ENCODE assay signal across 8 cellular contexts in genomic region chr17:68197091-68197996, GRCh38. TPM values are rescaled to one million over a fixed set of nuclear protein-coding genes. Genes with fewer than 3 reads are reported as not detected.
DNase-seq lines count a peak whose midpoint lies in the region; ATAC-seq, FAIRE-seq and TF ChIP-seq lines count a peak whose summit lies in the region.

No MANE protein-coding gene starts in this region.

- POLR2A ChIA-PET in naive thymus-derived CD4-positive, alpha-beta T cell (lab: Charles Lee): interaction anchor here (1.1 to 8.1 kb wide), 6 partner anchors 9 to 28 kb away, joined by 3 to 113 read pairs (median 4); no protein-coding TSS in a partner anchor

- no peaks in the 10 kb centered on the region for H3K9me3 ChIP-seq in colonic mucosa
- H3K9me3 ChIP-seq in naive thymus-derived CD4-positive, alpha-beta T cell (ENCODE audit: control insufficient read depth in 2 of 3, low read length in 3 of 3): no peaks in the 10 kb centered on the region

- H3K27me3 ChIP-seq in colonic mucosa: peaks cover 54% of the 10 kb centered on the region
- H3K27me3 ChIP-seq in naive thymus-derived CD4-positive, alpha-beta T cell (ENCODE audit: control insufficient read depth in 2 of 2, insufficient read depth in 2 of 2, low read length in 2 of 2): peaks cover 0 to 4% of the 10 kb centered on the region in 2 donors

- intact Hi-C loops in colonic mucosa (cut with DNase I): no loop called here
- intact Hi-C loops in naive thymus-derived CD4-positive, alpha-beta T cell (cut with micrococcal nuclease): no loop called here

- peaks cover 4 to 69% (median 9%) of the 10 kb centered on the region in 5 donors for H3K27me3 Mint-ChIP-seq in naive thymus-derived CD4-positive, alpha-beta T cell

- no peaks in the 10 kb centered on the region for H3K36me3 ChIP-seq in colonic mucosa
- no peaks in the 10 kb centered on the region for H3K36me3 ChIP-seq in naive thymus-derived CD4-positive, alpha-beta T cell (ENCODE audit: control insufficient read depth in 2 of 3, insufficient read depth in 3 of 3, low read length in 3 of 3)

- H3K4me1 Mint-ChIP-seq in naive thymus-derived CD4-positive, alpha-beta T cell: peaks cover 11 to 40% (median 17%) of the 10 kb centered on the region in 7 donors

- H3K27ac ChIP-seq in colonic mucosa: no peak overlapping the region
- no peak overlapping the region for H3K27ac ChIP-seq in naive thymus-derived CD4-positive, alpha-beta T cell (ENCODE audit: low read depth, low read length)

- ATAC-seq in naive thymus-derived CD4-positive, alpha-beta T cell: peak; percentile 14
- ATAC-seq in HG03460 (IDR thresholded peaks at IDR 0.05; ENCODE audit: unreplicated experiment) (no peak), GM18502 (IDR thresholded peaks at IDR 0.05; ENCODE audit: poor library complexity, unreplicated experiment) (no peak), HG02763 (IDR thresholded peaks at IDR 0.05; ENCODE audit: unreplicated experiment) (no peak)

- CTCF ChIA-PET in naive thymus-derived CD4-positive, alpha-beta T cell (lab: Charles Lee): interaction anchor here (0.8 to 1.0 kb wide), 2 partner anchors 8 to 24 kb away, joined by 3 read pairs; no protein-coding TSS in a partner anchor

- peaks cover 22% of the 10 kb centered on the region for H3K4me1 ChIP-seq in colonic mucosa
- peaks cover 21 to 39% of the 10 kb centered on the region in 2 donors for H3K4me1 ChIP-seq in naive thymus-derived CD4-positive, alpha-beta T cell (ENCODE audit: control insufficient read depth in 2 of 2, insufficient read depth in 2 of 2, low read length in 2 of 2)

- H3K4me3 ChIP-seq in colonic mucosa: peak overlapping the region; percentile 25
- peak overlapping the region; percentile 61 for H3K4me3 ChIP-seq in naive thymus-derived CD4-positive, alpha-beta T cell (ENCODE audit: low read length)

- TF ChIP-seq CTCF in D721Med (IDR thresholded peaks at IDR 0.05; ENCODE audit: insufficient read depth, missing control alignments) (no peak), colonic mucosa (IDR thresholded peaks at IDR 0.05) (no peak)

- DNase-seq in D721Med (ENCODE audit: insufficient read length, low spot score): peak; percentile 46
- DNase-seq in NCI-H510A treated with DMSO at 0.1 percent for 48 hours (lab: John Stamatoyannopoulos, UW): peak; percentile 67
- no peak for DNase-seq in colonic mucosa
- DNase-seq in naive thymus-derived CD4-positive, alpha-beta T cell: peak in 2 of 9 donors; percentile 22 to 41
- no peak for DNase-seq in effector CD8-positive, alpha-beta T cell (lab: John Stamatoyannopoulos, UW)

- peak overlapping the region; percentile 36 to 91 (median 76) for H3K4me3 Mint-ChIP-seq in naive thymus-derived CD4-positive, alpha-beta T cell

- no peaks in the 10 kb centered on the region for H3K9me3 Mint-ChIP-seq in naive thymus-derived CD4-positive, alpha-beta T cell

- no peak for FAIRE-seq in D721Med (lab: Jason Lieb, UNC)

- H3K27ac Mint-ChIP-seq in naive thymus-derived CD4-positive, alpha-beta T cell: no peak overlapping the region

- no peak overlapping the region for H3K9ac ChIP-seq in colonic mucosa (ENCODE audit: low read depth in 2 of 2, low read length in 2 of 2)

- H3K36me3 Mint-ChIP-seq in naive thymus-derived CD4-positive, alpha-beta T cell: peaks cover 0 to 4% (median 0%) of the 10 kb centered on the region in 5 donors

RNA-seq across cellular contexts. Expression of gene AMZ2, which starts 50.5 kb away (rescaled TPM):
- total RNA-seq in colonic mucosa: 10 to 100 TPM; 31.5 to 44.1 TPM
- total RNA-seq in naive thymus-derived CD4-positive, alpha-beta T cell: 10 to 100 TPM; 47.6 to 85.5 (median 73.8) TPM
- polyA plus RNA-seq in naive thymus-derived CD4-positive, alpha-beta T cell: 100 to 1,000 TPM in 1 of 2 donors, 10 to 100 TPM in 1; 98.4 to 103 TPM

Comparison
In these comparisons a context has a peak if more than half of its experiments do, and no peak if none do; other contexts are left out.
1. DNase-seq: peak in D721Med (single experiment) and NCI-H510A treated with DMSO at 0.1 percent for 48 hours (single experiment); none in colonic mucosa (single experiment) and effector CD8-positive, alpha-beta T cell (single experiment).